In the genomic region with DNA sequence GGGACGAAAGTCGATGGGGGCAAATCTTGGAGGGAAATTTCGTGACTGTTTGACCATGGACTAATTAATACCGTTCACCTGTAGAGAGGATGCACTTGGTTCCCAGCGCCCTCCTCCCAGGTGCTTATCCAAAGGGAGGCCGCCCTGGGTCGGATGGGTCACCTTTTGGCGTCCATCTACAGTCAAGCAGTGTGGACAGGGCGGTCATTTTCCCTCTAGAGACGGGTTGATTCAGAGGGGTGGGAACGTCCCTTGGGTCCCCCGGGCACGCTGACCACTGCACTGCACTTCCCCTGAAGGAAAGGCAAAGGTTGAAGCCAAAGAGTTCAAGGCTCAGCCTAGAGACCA, we compare ENCODE assay signal across 9 cellular contexts. TPM values are rescaled to one million over a fixed set of nuclear protein-coding genes. Genes with fewer than 3 reads are reported as not detected.
DNase-seq lines count a peak whose midpoint lies in the region; ATAC-seq, FAIRE-seq and TF ChIP-seq lines count a peak whose summit lies in the region.
"Had no signal": no experiment of that assay in that cellular context is flagged by ENCODE, and none has a peak within 500 bp of the region (broad histone marks: within the 10 kb centered on the region; RNA-seq: fewer than 3 reads in every experiment).

No MANE protein-coding gene starts in this region.

- DNase-seq in DND-41, result no peak
- DNase-seq in WTC11 (ENCODE audit: low spot score), result no peak
- no peak for DNase-seq in glutamatergic neuron
- no peak for DNase-seq in psoas muscle
- no peak for DNase-seq in GM03348 (ENCODE audit: low spot score)
- no peak for DNase-seq in frontal cortex (ENCODE audit: low spot score in 2 of 2)
- DNase-seq in NCI-H1105 treated with DMSO at 0.1 percent for 48 hours (lab: John Stamatoyannopoulos, UW), result no peak
- DNase-seq in stimulated activated CD4-positive, alpha-beta T cell treated with anti-CD3 and anti-CD28 coated beads, Interleukin-4, amount 100 ng/mL, for 24 hours, result no peak
- DNase-seq: activated gamma-delta T cell had no signal

- H3K4me1 Mint-ChIP-seq in WTC11 (peaks cover 64% of the 10 kb centered on the region), glutamatergic neuron (ENCODE audit: low read depth, unreplicated experiment) (peaks cover 4% of the 10 kb centered on the region)

- H3K4me3 ChIP-seq in DND-41 (ENCODE audit: low read depth in 1 of 2, low read length in 2 of 2), result no peak overlapping the region
- peak overlapping the region; percentile 71 for H3K4me3 ChIP-seq in psoas muscle

- H3K36me3 ChIP-seq in DND-41 (ENCODE audit: insufficient read depth, low read length) (no peaks in the 10 kb centered on the region), psoas muscle (ENCODE audit: insufficient read depth in 1 of 2, low read depth in 1 of 2) (no peaks in the 10 kb centered on the region)

- no peak for FAIRE-seq in frontal cortex (lab: Jason Lieb, UNC)

- no peaks in the 10 kb centered on the region for H4K20me1 ChIP-seq in DND-41 (ENCODE audit: insufficient read depth, low read length)

- no peaks in the 10 kb centered on the region for H3K79me2 ChIP-seq in DND-41 (ENCODE audit: insufficient read depth, low read length)

- TF ChIP-seq CTCF in DND-41 (IDR thresholded peaks at IDR 0.05; ENCODE audit: borderline replicate concordance, extremely low read depth, low read length, poor library complexity, severe bottlenecking) (no peak), WTC11 (IDR thresholded peaks at IDR 0.05) (no peak), glutamatergic neuron (IDR thresholded peaks at IDR 0.05; ENCODE audit: partially characterized antibody, unreplicated experiment) (no peak), psoas muscle (IDR thresholded peaks at IDR 0.05) (no peak)

- 14 to 18% (median 17%) methylated on average over 13 of the region's 13 CpGs for WGBS in psoas muscle, 3 donors

- peak overlapping the region; percentile 74 for H3K4me2 ChIP-seq in DND-41 (ENCODE audit: insufficient read depth, low read length)

- peaks cover 14% of the 10 kb centered on the region; the same call in 1 of the 2 replicates for H3K4me1 ChIP-seq in DND-41 (ENCODE audit: insufficient read depth, low read length)
- H3K4me1 ChIP-seq in psoas muscle, result peaks cover 26% of the 10 kb centered on the region

- ATAC-seq in DND-41 (ENCODE audit: insufficient read depth, low read depth) (no peak), WTC11 (no peak), psoas muscle (peak in 1 of 4 donors; percentile 24)

- no peak overlapping the region for H3K9ac ChIP-seq in DND-41 (ENCODE audit: low read depth, low read length)

- no peak overlapping the region for H3K27ac Mint-ChIP-seq in WTC11
- no peak overlapping the region for H3K27ac Mint-ChIP-seq in glutamatergic neuron (ENCODE audit: unreplicated experiment)

- POLR2A ChIA-PET in WTC11 (lab: Charles Lee), result no interaction called here

- H3K9me3 Mint-ChIP-seq in WTC11 (no peaks in the 10 kb centered on the region), glutamatergic neuron (ENCODE audit: unreplicated experiment) (peaks cover 2% of the 10 kb centered on the region)

- H2AFZ ChIP-seq in DND-41 (ENCODE audit: low read depth, low read length), result no peak overlapping the region

- H3K36me3 Mint-ChIP-seq in WTC11 (no peaks in the 10 kb centered on the region), glutamatergic neuron (ENCODE audit: unreplicated experiment) (no peaks in the 10 kb centered on the region)

- peaks cover 20% of the 10 kb centered on the region for H3K27me3 Mint-ChIP-seq in WTC11 (ENCODE audit: low read depth)
- peaks cover 21% of the 10 kb centered on the region for H3K27me3 Mint-ChIP-seq in glutamatergic neuron (ENCODE audit: unreplicated experiment)

- CTCF ChIA-PET in WTC11 (lab: Charles Lee), result interaction anchor here (1.0 kb wide), 1 partner anchor 376 kb away, joined by 3 read pairs; no protein-coding TSS in a partner anchor

- H3K27ac ChIP-seq in DND-41 (ENCODE audit: low read length) (no peak overlapping the region), psoas muscle (no peak overlapping the region)

- intact Hi-C loops in psoas muscle (cut with DNase I), result no loop called here

- H3K27me3 ChIP-seq in DND-41 (ENCODE audit: insufficient read depth, low read length, poor library complexity) (peaks cover 54% of the 10 kb centered on the region), psoas muscle (ENCODE audit: insufficient read depth in 3 of 3, low read length in 2 of 3) (peaks cover 3 to 77% (median 28%) of the 10 kb centered on the region in 3 donors)

- H3K4me3 Mint-ChIP-seq in WTC11, result peak overlapping the region; percentile 90
- peak overlapping the region; percentile 83 for H3K4me3 Mint-ChIP-seq in glutamatergic neuron (ENCODE audit: unreplicated experiment)

- H3K9me3 ChIP-seq in DND-41 (ENCODE audit: insufficient read depth, low read length, severe bottlenecking), result no peaks in the 10 kb centered on the region
- no peaks in the 10 kb centered on the region for H3K9me3 ChIP-seq in psoas muscle

TF ChIP-seq in WTC11, 78 proteins besides CTCF, POLR2A, EP300 and RAD21:
- TF ChIP-seq TCF7 (CRISPR knock-in tag; IDR thresholded peaks at IDR 0.05; ENCODE audit: low read depth), result no peak
- TF ChIP-seq ZNF396 (CRISPR knock-in tag; IDR thresholded peaks at IDR 0.05; ENCODE audit: borderline replicate concordance), result no peak
- TF ChIP-seq, protein P1, sequence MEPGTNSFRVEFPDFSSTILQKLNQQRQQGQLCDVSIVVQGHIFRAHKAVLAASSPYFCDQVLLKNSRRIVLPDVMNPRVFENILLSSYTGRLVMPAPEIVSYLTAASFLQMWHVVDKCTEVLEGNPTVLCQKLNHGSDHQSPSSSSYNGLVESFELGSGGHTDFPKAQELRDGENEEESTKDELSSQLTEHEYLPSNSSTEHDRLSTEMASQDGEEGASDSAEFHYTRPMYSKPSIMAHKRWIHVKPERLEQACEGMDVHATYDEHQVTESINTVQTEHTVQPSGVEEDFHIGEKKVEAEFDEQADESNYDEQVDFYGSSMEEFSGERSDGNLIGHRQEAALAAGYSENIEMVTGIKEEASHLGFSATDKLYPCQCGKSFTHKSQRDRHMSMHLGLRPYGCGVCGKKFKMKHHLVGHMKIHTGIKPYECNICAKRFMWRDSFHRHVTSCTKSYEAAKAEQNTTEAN (CRISPR knock-in tag; IDR thresholded peaks at IDR 0.05), result no peak

RNA-seq across cellular contexts. Expression of a gene that starts 2.0 kb away (rescaled TPM):
- total RNA-seq in WTC11 (2021), result 17.6 to 22.7 TPM (median 21.2 TPM) in 3 replicates
- not detected for total RNA-seq in glutamatergic neuron (ENCODE audit: unreplicated experiment)
- under 1 TPM in 2 of 4 donors, not detected in 2; 0.13 to 0.32 TPM for total RNA-seq in psoas muscle
- under 1 TPM in 2 of 3 donors, not detected in 1; 0.05 to 0.08 TPM for polyA plus RNA-seq in psoas muscle
- total RNA-seq in frontal cortex, result 0.41 TPM

Comparison
In these comparisons a context has a peak if more than half of its experiments do, and no peak if none do; other contexts are left out.
1. RNA of a gene that starts 2.0 kb away (total RNA-seq): 17.6 to 22.7 TPM in WTC11; 0.41 TPM in frontal cortex (single experiment), not detected in glutamatergic neuron (single experiment) and 0.13 to 0.32 TPM in psoas muscle; every median in the first group is over 10 times any median in the second.